Comparison of ENCODE assay signal across 9 cellular contexts in genomic region chr10:74587109-74587508, GRCh38.
A peak's percentile ranks its signal among the peaks of the same experiment; 100 is the strongest.
DNase-seq lines count a peak whose midpoint lies in the region; ATAC-seq and TF ChIP-seq lines count a peak whose summit lies in the region.
"Had no signal": no experiment of that assay in that cellular context is flagged by ENCODE, and none has a peak within 500 bp of the region (broad histone marks: within the 10 kb centered on the region; RNA-seq: fewer than 3 reads in every experiment).

No MANE protein-coding gene starts in this region.

- intact Hi-C loops in CD4-positive, alpha-beta memory T cell (cut with micrococcal nuclease): loop anchor here (10.0 kb wide), 2 partner anchors 52 to 148 kb away; no protein-coding TSS in a partner anchor
- intact Hi-C loops in naive thymus-derived CD4-positive, alpha-beta T cell (cut with micrococcal nuclease): loop anchor here (5.0 to 10.0 kb wide), 7 partner anchors 52 to 648 kb away; partner anchors contain the start of genes SAMD8 (in 2 of the 2), COMTD1 (in 1 of the 2) and VCL (in 1 of the 2)

- ATAC-seq in activated T-helper 17 cell treated with anti-CD3 and anti-CD28 coated beads, Interleukin-2, amount 50 U/mL, for 72 hours (replicated peaks): no peak
- no peak for ATAC-seq in naive thymus-derived CD4-positive, alpha-beta T cell
- ATAC-seq in WTC11: no peak

- H3K4me2 ChIP-seq in BLaER1: peak overlapping the region; percentile 81

- no peaks in the 10 kb centered on the region for H3K36me3 Mint-ChIP-seq in CD4-positive, alpha-beta memory T cell
- H3K36me3 Mint-ChIP-seq in activated T-helper 17 cell treated with anti-CD3 and anti-CD28 coated beads, Interleukin-2, amount 50 U/mL, for 72 hours (ENCODE audit: low read depth): peaks cover 6% of the 10 kb centered on the region
- H3K36me3 Mint-ChIP-seq in naive thymus-derived CD4-positive, alpha-beta T cell: peaks cover 0 to 9% (median 0%) of the 10 kb centered on the region in 5 donors
- no peaks in the 10 kb centered on the region for H3K36me3 Mint-ChIP-seq in WTC11

- H3K9me3 Mint-ChIP-seq in CD4-positive, alpha-beta memory T cell: no peaks in the 10 kb centered on the region
- H3K9me3 Mint-ChIP-seq in activated T-helper 17 cell treated with anti-CD3 and anti-CD28 coated beads, Interleukin-2, amount 50 U/mL, for 72 hours: no peaks in the 10 kb centered on the region
- no peaks in the 10 kb centered on the region for H3K9me3 Mint-ChIP-seq in naive thymus-derived CD4-positive, alpha-beta T cell
- no peaks in the 10 kb centered on the region for H3K9me3 Mint-ChIP-seq in WTC11

- no peaks in the 10 kb centered on the region for H3K27me3 Mint-ChIP-seq in CD4-positive, alpha-beta memory T cell
- H3K27me3 Mint-ChIP-seq in activated T-helper 17 cell treated with anti-CD3 and anti-CD28 coated beads, Interleukin-2, amount 50 U/mL, for 72 hours: no peaks in the 10 kb centered on the region
- H3K27me3 Mint-ChIP-seq in naive thymus-derived CD4-positive, alpha-beta T cell: no peaks in the 10 kb centered on the region
- no peaks in the 10 kb centered on the region for H3K27me3 Mint-ChIP-seq in WTC11 (ENCODE audit: low read depth)

- no peak overlapping the region for H3K4me3 ChIP-seq in BLaER1
- H3K4me3 ChIP-seq in CD4-positive, alpha-beta memory T cell (ENCODE audit: low read length in 2 of 2): no peak overlapping the region
- H3K4me3 ChIP-seq in naive thymus-derived CD4-positive, alpha-beta T cell (ENCODE audit: low read length): no peak overlapping the region
- no peak overlapping the region for H3K4me3 ChIP-seq in BE2C (ENCODE audit: low read depth, low read length)
- H3K4me3 ChIP-seq: SJSA1 had no signal

- H3K4me1 Mint-ChIP-seq in CD4-positive, alpha-beta memory T cell: peaks cover 50 to 76% (median 62%) of the 10 kb centered on the region in 4 donors
- H3K4me1 Mint-ChIP-seq in activated T-helper 17 cell treated with anti-CD3 and anti-CD28 coated beads, Interleukin-2, amount 50 U/mL, for 72 hours: peaks cover 43% of the 10 kb centered on the region
- peaks cover 24 to 76% (median 69%) of the 10 kb centered on the region in 7 donors for H3K4me1 Mint-ChIP-seq in naive thymus-derived CD4-positive, alpha-beta T cell
- peaks cover 12% of the 10 kb centered on the region for H3K4me1 Mint-ChIP-seq in WTC11

- H4K20me1 ChIP-seq in BLaER1: no peaks in the 10 kb centered on the region

- TF ChIP-seq CTCF in WTC11 (IDR thresholded peaks at IDR 0.05) (no peak), BE2C (IDR thresholded peaks at IDR 0.05; ENCODE audit: low read depth, low read length) (no peak)

- H3K9me3 ChIP-seq in BLaER1 (no peaks in the 10 kb centered on the region), BE2C (no peaks in the 10 kb centered on the region)
- H3K9me3 ChIP-seq in CD4-positive, alpha-beta memory T cell (ENCODE audit: control insufficient read depth in 1 of 2, low read length in 2 of 2): no peaks in the 10 kb centered on the region
- no peaks in the 10 kb centered on the region for H3K9me3 ChIP-seq in naive thymus-derived CD4-positive, alpha-beta T cell (ENCODE audit: control insufficient read depth in 2 of 3, low read length in 3 of 3)
- H3K9me3 ChIP-seq: SJSA1 had no signal

- peak overlapping the region; percentile 69 for H3K27ac ChIP-seq in BLaER1
- H3K27ac ChIP-seq in CD4-positive, alpha-beta memory T cell (ENCODE audit: low read depth, low read length): no peak overlapping the region
- peak overlapping the region; percentile 42 for H3K27ac ChIP-seq in naive thymus-derived CD4-positive, alpha-beta T cell (ENCODE audit: low read depth, low read length)
- H3K27ac ChIP-seq: SJSA1 had no signal

- H3K4me1 ChIP-seq in BLaER1 (peaks cover 84% of the 10 kb centered on the region), BE2C (peaks cover 24% of the 10 kb centered on the region)
- peaks cover 72% of the 10 kb centered on the region for H3K4me1 ChIP-seq in CD4-positive, alpha-beta memory T cell (ENCODE audit: insufficient read depth, low read length)
- H3K4me1 ChIP-seq in naive thymus-derived CD4-positive, alpha-beta T cell (ENCODE audit: control insufficient read depth in 2 of 2, insufficient read depth in 2 of 2, low read length in 2 of 2): peaks cover 37 to 42% of the 10 kb centered on the region in 2 donors

- H3K27me3 ChIP-seq in BLaER1 (no peaks in the 10 kb centered on the region), BE2C (no peaks in the 10 kb centered on the region)
- no peaks in the 10 kb centered on the region for H3K27me3 ChIP-seq in CD4-positive, alpha-beta memory T cell (ENCODE audit: insufficient read depth, low read length)
- no peaks in the 10 kb centered on the region for H3K27me3 ChIP-seq in naive thymus-derived CD4-positive, alpha-beta T cell (ENCODE audit: control insufficient read depth in 2 of 2, insufficient read depth in 2 of 2, low read length in 2 of 2)
- H3K27me3 ChIP-seq: SJSA1 had no signal

- POLR2A ChIA-PET in CD4-positive, alpha-beta memory T cell (lab: Charles Lee; ENCODE audit: partially characterized antibody): interaction anchor here (1.2 to 6.1 kb wide), 3 partner anchors 24 to 238 kb away, joined by 3 to 58 read pairs (median 3); partner anchors contain the start of gene KAT6B
- POLR2A ChIA-PET in naive thymus-derived CD4-positive, alpha-beta T cell (lab: Charles Lee): interaction anchor here (0.6 to 1.5 kb wide), 2 partner anchors 238 to 556 kb away, joined by 3 to 4 read pairs; no protein-coding TSS in a partner anchor
- POLR2A ChIA-PET in WTC11 (lab: Charles Lee): no interaction called here

- H3K4me3 Mint-ChIP-seq in CD4-positive, alpha-beta memory T cell: peak overlapping the region; percentile 35 to 79 (median 55)
- H3K4me3 Mint-ChIP-seq in activated T-helper 17 cell treated with anti-CD3 and anti-CD28 coated beads, Interleukin-2, amount 50 U/mL, for 72 hours: peak overlapping the region; percentile 89
- H3K4me3 Mint-ChIP-seq in naive thymus-derived CD4-positive, alpha-beta T cell: peak overlapping the region in 6 of 10 donors; percentile 33 to 83 (median 44)
- no peak overlapping the region for H3K4me3 Mint-ChIP-seq in WTC11

- no peaks in the 10 kb centered on the region for H3K36me3 ChIP-seq in BLaER1
- no peaks in the 10 kb centered on the region for H3K36me3 ChIP-seq in CD4-positive, alpha-beta memory T cell (ENCODE audit: insufficient read depth, low read length)
- H3K36me3 ChIP-seq in naive thymus-derived CD4-positive, alpha-beta T cell (ENCODE audit: control insufficient read depth in 2 of 3, insufficient read depth in 3 of 3, low read length in 3 of 3): no peaks in the 10 kb centered on the region
- H3K36me3 ChIP-seq in BE2C: no peaks in the 10 kb centered on the region
- H3K36me3 ChIP-seq: SJSA1 had no signal

- no peak overlapping the region for H3K9ac ChIP-seq in BLaER1

- CTCF ChIA-PET in CD4-positive, alpha-beta memory T cell (lab: Charles Lee; ENCODE audit: partially characterized antibody): interaction anchor here (0.6 to 1.5 kb wide), 2 partner anchors 74 to 433 kb away, joined by 3 to 4 read pairs; no protein-coding TSS in a partner anchor
- CTCF ChIA-PET in naive thymus-derived CD4-positive, alpha-beta T cell (lab: Charles Lee): interaction anchor here (0.7 to 1.4 kb wide), 2 partner anchors 13 to 168 kb away, joined by 3 to 6 read pairs; no protein-coding TSS in a partner anchor
- CTCF ChIA-PET in WTC11 (lab: Charles Lee): no interaction called here

- peak overlapping the region; percentile 81 to 97 (median 95) for H3K27ac Mint-ChIP-seq in CD4-positive, alpha-beta memory T cell
- peak overlapping the region; percentile 98 for H3K27ac Mint-ChIP-seq in activated T-helper 17 cell treated with anti-CD3 and anti-CD28 coated beads, Interleukin-2, amount 50 U/mL, for 72 hours
- peak overlapping the region; percentile 87 to 97 (median 91) for H3K27ac Mint-ChIP-seq in naive thymus-derived CD4-positive, alpha-beta T cell
- H3K27ac Mint-ChIP-seq in WTC11: no peak overlapping the region

- peak in 2 of 5 donors; percentile 5 to 8 for DNase-seq in CD4-positive, alpha-beta memory T cell
- DNase-seq in naive thymus-derived CD4-positive, alpha-beta T cell: no peak
- no peak for DNase-seq in putamen (ENCODE audit: low spot score)
- DNase-seq in WTC11 (ENCODE audit: low spot score): no peak
- no peak for DNase-seq in BE2C
- DNase-seq: NCI-H2171 treated with DMSO at 0.1 percent for 48 hours had no signal

TF ChIP-seq in WTC11, 78 proteins besides CTCF, POLR2A, EP300 and RAD21 (continues in another document):
- TF ChIP-seq HMGXB4 (CRISPR knock-in tag; IDR thresholded peaks at IDR 0.05) (no peak), FOXP4 (CRISPR knock-in tag; IDR thresholded peaks at IDR 0.05) (no peak)
